ENCODE assay signal across 8 cellular contexts in genomic region chr19:47230122-47230920, GRCh38. TPM values are rescaled to one million over a fixed set of nuclear protein-coding genes. Genes with fewer than 3 reads are reported as not detected.
A peak's percentile ranks its signal among the peaks of the same experiment; 100 is the strongest.
DNase-seq lines count a peak whose midpoint lies in the region; ATAC-seq and TF ChIP-seq lines count a peak whose summit lies in the region.

No MANE protein-coding gene starts in this region.

- WGBS in urinary bladder: 1% methylated on average over 82 of the region's 82 CpGs

- H3K27ac ChIP-seq in cardiac muscle cell (peak overlapping the region; percentile 37), parathyroid adenoma (peak overlapping the region; percentile 100), urinary bladder (ENCODE audit: low read depth) (peak overlapping the region; percentile 86)

- peak overlapping the region; percentile 45 for H3K4me3 Mint-ChIP-seq in activated naive CD4-positive, alpha-beta T cell treated with anti-CD3 and anti-CD28 coated beads, Interleukin-2, amount 10 ng/mL, durations not matched to agents 7 days and 5 days

- peak; percentile 18 for ATAC-seq in GM19455 (IDR thresholded peaks at IDR 0.05; ENCODE audit: unreplicated experiment)

- no peaks in the 10 kb centered on the region for H3K9me3 Mint-ChIP-seq in activated naive CD4-positive, alpha-beta T cell treated with anti-CD3 and anti-CD28 coated beads, Interleukin-2, amount 10 ng/mL, durations not matched to agents 7 days and 5 days

- peak overlapping the region; percentile 86 for H3K4me2 ChIP-seq in parathyroid adenoma (ENCODE audit: low read length)

- H3K9me3 ChIP-seq in cardiac muscle cell (ENCODE audit: low read depth) (no peaks in the 10 kb centered on the region), parathyroid adenoma (ENCODE audit: control insufficient read depth, low read length) (no peaks in the 10 kb centered on the region)

- no peaks in the 10 kb centered on the region for H3K27me3 ChIP-seq in cardiac muscle cell
- H3K27me3 ChIP-seq in parathyroid adenoma (ENCODE audit: control insufficient read depth, insufficient read depth, low read length): no peaks in the 10 kb centered on the region

- H3K4me1 Mint-ChIP-seq in activated naive CD4-positive, alpha-beta T cell treated with anti-CD3 and anti-CD28 coated beads, Interleukin-2, amount 10 ng/mL, durations not matched to agents 7 days and 5 days: peaks cover 36% of the 10 kb centered on the region

- peak overlapping the region; percentile 81 for H2AFZ ChIP-seq in parathyroid adenoma

- H3K4me1 ChIP-seq in cardiac muscle cell (ENCODE audit: low read depth): peaks cover 20% of the 10 kb centered on the region
- H3K4me1 ChIP-seq in parathyroid adenoma: peaks cover 15% of the 10 kb centered on the region
- H3K4me1 ChIP-seq in urinary bladder (ENCODE audit: insufficient read depth): no peaks in the 10 kb centered on the region

- CTCF ChIA-PET in activated naive CD4-positive, alpha-beta T cell treated with anti-CD3 and anti-CD28 coated beads, Interleukin-2, amount 10 ng/mL, durations not matched to agents 7 days and 5 days (lab: Charles Lee): interaction anchor here (1.8 kb wide), 2 partner anchors 16 to 20 kb away, joined by 5 to 9 read pairs; no protein-coding TSS in a partner anchor

- TF ChIP-seq CTCF in cardiac muscle cell (IDR thresholded peaks at IDR 0.05; ENCODE audit: low read depth, low read length) (peak; percentile 58), parathyroid adenoma (IDR thresholded peaks at IDR 0.05) (peak; percentile 81)

- no peak overlapping the region for H3K27ac Mint-ChIP-seq in activated naive CD4-positive, alpha-beta T cell treated with anti-CD3 and anti-CD28 coated beads, Interleukin-2, amount 10 ng/mL, durations not matched to agents 7 days and 5 days

- peak overlapping the region; percentile 98 for H3K4me3 ChIP-seq in cardiac muscle cell
- H3K4me3 ChIP-seq in parathyroid adenoma (ENCODE audit: low read depth, low read length): peak overlapping the region; percentile 92
- peak overlapping the region; percentile 83 for H3K4me3 ChIP-seq in urinary bladder (ENCODE audit: low read depth, low read length)

- no peaks in the 10 kb centered on the region for H3K79me2 ChIP-seq in parathyroid adenoma

- DNase-seq in AG08395 (ENCODE audit: low spot score): peak; percentile 46
- DNase-seq in activated naive CD4-positive, alpha-beta T cell treated with anti-CD3 and anti-CD28 coated beads, Interleukin-2, amount 10 ng/mL, durations not matched to agents 7 days and 5 days: peak; percentile 87
- peak; percentile 49 to 51 for DNase-seq in cardiac muscle cell (ENCODE audit: low read depth in 1 of 2, low spot score in 1 of 2)
- no peak for DNase-seq in NCI-H1092 (lab: John Stamatoyannopoulos, UW)

- peaks cover 4% of the 10 kb centered on the region for H3K36me3 Mint-ChIP-seq in activated naive CD4-positive, alpha-beta T cell treated with anti-CD3 and anti-CD28 coated beads, Interleukin-2, amount 10 ng/mL, durations not matched to agents 7 days and 5 days

- H3K36me3 ChIP-seq in cardiac muscle cell (no peaks in the 10 kb centered on the region), parathyroid adenoma (ENCODE audit: control insufficient read depth, insufficient read depth, low read length) (no peaks in the 10 kb centered on the region), urinary bladder (ENCODE audit: insufficient read depth) (no peaks in the 10 kb centered on the region)

- peak overlapping the region; percentile 65 for H3K9ac ChIP-seq in parathyroid adenoma

- peaks cover 12% of the 10 kb centered on the region for H3K27me3 Mint-ChIP-seq in activated naive CD4-positive, alpha-beta T cell treated with anti-CD3 and anti-CD28 coated beads, Interleukin-2, amount 10 ng/mL, durations not matched to agents 7 days and 5 days

TF ChIP-seq in PFSK-1, 5 proteins besides CTCF, POLR2A, EP300 and RAD21:
- peak; percentile 98 for TF ChIP-seq FOXP2 (optimal IDR thresholded peaks at IDR 0.05; ENCODE audit: borderline replicate concordance, extremely low read depth, extremely low read length, insufficient read depth)
- peak; percentile 45; the same call in 1 of the 2 replicates for TF ChIP-seq SIN3A (IDR thresholded peaks at IDR 0.05; ENCODE audit: borderline replicate concordance, insufficient read depth, low read length)
- TF ChIP-seq POLR2AphosphoS5 (IDR thresholded peaks at IDR 0.05; ENCODE audit: low read depth, low read length): no peak
- no peak for TF ChIP-seq TAF1 (IDR thresholded peaks at IDR 0.05; ENCODE audit: borderline replicate concordance, insufficient read depth, low read length)

RNA-seq across cellular contexts. Expression of gene BBC3, which starts 0.7 kb away (rescaled TPM):
- 21.6 TPM for polyA plus RNA-seq in PFSK-1 (2012; ENCODE audit: insufficient read length, low read depth)
- 19.1 and 21.5 TPM in 2 replicates for total RNA-seq in cardiac muscle cell
- 12.9 and 19.2 TPM in 2 replicates for polyA plus RNA-seq in cardiac muscle cell
- 1.3 TPM for total RNA-seq in urinary bladder
- polyA plus RNA-seq in urinary bladder: 6.7 TPM

RNA-seq across cellular contexts. Expression of gene CCDC9, which starts 26.0 kb away (rescaled TPM):
- polyA plus RNA-seq in PFSK-1 (2012; ENCODE audit: insufficient read length, low read depth): 42.1 TPM
- 13.8 and 22.5 TPM in 2 replicates for total RNA-seq in cardiac muscle cell
- 16.3 and 21.9 TPM in 2 replicates for polyA plus RNA-seq in cardiac muscle cell
- total RNA-seq in urinary bladder: 8.0 TPM
- 36.6 TPM for polyA plus RNA-seq in urinary bladder

RNA-seq across cellular contexts. Expression of gene INAFM1, which starts 44.4 kb away (rescaled TPM):
- polyA plus RNA-seq in PFSK-1 (2012; ENCODE audit: insufficient read length, low read depth): 68.0 TPM
- 1.5 and 4.8 TPM in 2 replicates for total RNA-seq in cardiac muscle cell
- polyA plus RNA-seq in cardiac muscle cell: 2.8 and 5.8 TPM in 2 replicates
- total RNA-seq in urinary bladder: 2.8 TPM
- 32.0 TPM for polyA plus RNA-seq in urinary bladder

Comparison
In these comparisons a context has a peak if more than half of its experiments do, and no peak if none do; other contexts are left out.
1. H3K27ac ChIP-seq: peak in every context shown above with its lines; median percentile 100 in parathyroid adenoma; 86 in urinary bladder; 37 in cardiac muscle cell.